In the genomic region with DNA sequence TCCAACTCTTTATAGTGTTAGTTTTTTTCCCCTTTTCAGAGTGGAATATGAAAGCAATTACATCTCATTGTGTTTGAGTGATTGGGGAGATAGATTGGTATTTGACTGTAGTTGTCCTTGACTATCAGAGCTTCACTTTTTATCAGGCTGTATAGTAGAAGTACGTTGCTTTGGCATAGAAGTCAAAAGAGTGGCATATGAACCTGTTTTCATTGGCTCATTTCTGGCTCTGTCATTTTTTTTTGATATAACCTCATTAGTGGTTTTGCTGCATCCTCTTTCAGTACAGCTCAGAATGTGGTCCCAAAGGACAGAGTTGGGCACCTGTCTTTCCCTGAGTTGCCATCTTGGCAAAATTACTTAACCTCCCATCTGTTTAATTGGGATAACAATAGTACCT, we compare ENCODE assay signal across 1 cellular context.
TF ChIP-seq lines count a peak whose summit lies in the region.

No MANE protein-coding gene starts in this region.

TF ChIP-seq in GM12878, 131 proteins besides CTCF, POLR2A, EP300 and RAD21 (continued from another document):
- TF ChIP-seq ZNF687 (IDR thresholded peaks at IDR 0.05) (peak; percentile 64), NKRF (conservative IDR thresholded peaks at IDR 0.05) (0 out of 2 replicates have a peak, but pooled peaks have one; percentile 42), ATF7 (IDR thresholded peaks at IDR 0.05; ENCODE audit: low read depth) (peak; percentile 57), MEF2B (IDR thresholded peaks at IDR 0.05; ENCODE audit: partially characterized antibody, poor library complexity, severe bottlenecking) (peak; percentile 92), TCF3 (IDR thresholded peaks at IDR 0.05; ENCODE audit: borderline replicate concordance, insufficient read depth, low read depth, low read length) (no peak), ELK1 (IDR thresholded peaks at IDR 0.05; ENCODE audit: low read depth, low read length) (no peak), IRF3 (IDR thresholded peaks at IDR 0.05) (no peak), HDGF (IDR thresholded peaks at IDR 0.05) (0 out of 2 replicates have a peak, but pooled peaks have one; percentile 18), MLLT1 (IDR thresholded peaks at IDR 0.05) (peak; percentile 51; the same call in 1 of the 2 replicates), SIX5 (IDR thresholded peaks at IDR 0.05; ENCODE audit: low read depth, low read length, severe bottlenecking) (no peak), RAD51 (IDR thresholded peaks at IDR 0.05) (peak; percentile 39; the same call in 1 of the 2 replicates), WRNIP1 (IDR thresholded peaks at IDR 0.05; ENCODE audit: borderline replicate concordance, low read depth, low read length) (no peak), POLR2AphosphoS5 (IDR thresholded peaks at IDR 0.05; ENCODE audit: low read length) (0 out of 2 replicates have a peak, but pooled peaks have one; percentile 31), PML (IDR thresholded peaks at IDR 0.05; ENCODE audit: low read length) (peak; percentile 52; the same call in 1 of the 2 replicates), CBFB (IDR thresholded peaks at IDR 0.05; ENCODE audit: low read depth) (peak; percentile 53; the same call in 1 of the 2 replicates), LARP7 (IDR thresholded peaks at IDR 0.05) (no peak), EED (IDR thresholded peaks at IDR 0.05; ENCODE audit: low read depth) (peak; percentile 57; the same call in 1 of the 2 replicates), ETV6 (conservative IDR thresholded peaks at IDR 0.05 in 1 of 2, IDR thresholded peaks at IDR 0.05 in 1 of 2; ENCODE audit: borderline replicate concordance in 1 of 2, low read depth in 1 of 2) (0 out of 4 replicates have a peak, but pooled peaks of 1 of the 2 experiments have one; percentile 24), NBN (IDR thresholded peaks at IDR 0.05) (peak; percentile 57; the same call in 1 of the 2 replicates), SMARCA5 (IDR thresholded peaks at IDR 0.05) (0 out of 2 replicates have a peak, but pooled peaks have one; percentile 69), BRCA1 (IDR thresholded peaks at IDR 0.05; ENCODE audit: low read depth, low read length) (no peak), JUND (IDR thresholded peaks at IDR 0.05; ENCODE audit: low read depth, low read length) (0 out of 2 replicates have a peak, but pooled peaks have one; percentile 17), NR2F1 (conservative IDR thresholded peaks at IDR 0.05) (peak; percentile 62), RB1 (IDR thresholded peaks at IDR 0.05; ENCODE audit: borderline replicate concordance) (0 out of 2 replicates have a peak, but pooled peaks have one; percentile 38), POLR2AphosphoS2 (IDR thresholded peaks at IDR 0.05; ENCODE audit: low read depth, low read length) (no peak), ZNF217 (IDR thresholded peaks at IDR 0.05) (peak; percentile 80), SIN3A (IDR thresholded peaks at IDR 0.05; ENCODE audit: low read depth, low read length) (no peak)
- TF ChIP-seq, protein P1, sequence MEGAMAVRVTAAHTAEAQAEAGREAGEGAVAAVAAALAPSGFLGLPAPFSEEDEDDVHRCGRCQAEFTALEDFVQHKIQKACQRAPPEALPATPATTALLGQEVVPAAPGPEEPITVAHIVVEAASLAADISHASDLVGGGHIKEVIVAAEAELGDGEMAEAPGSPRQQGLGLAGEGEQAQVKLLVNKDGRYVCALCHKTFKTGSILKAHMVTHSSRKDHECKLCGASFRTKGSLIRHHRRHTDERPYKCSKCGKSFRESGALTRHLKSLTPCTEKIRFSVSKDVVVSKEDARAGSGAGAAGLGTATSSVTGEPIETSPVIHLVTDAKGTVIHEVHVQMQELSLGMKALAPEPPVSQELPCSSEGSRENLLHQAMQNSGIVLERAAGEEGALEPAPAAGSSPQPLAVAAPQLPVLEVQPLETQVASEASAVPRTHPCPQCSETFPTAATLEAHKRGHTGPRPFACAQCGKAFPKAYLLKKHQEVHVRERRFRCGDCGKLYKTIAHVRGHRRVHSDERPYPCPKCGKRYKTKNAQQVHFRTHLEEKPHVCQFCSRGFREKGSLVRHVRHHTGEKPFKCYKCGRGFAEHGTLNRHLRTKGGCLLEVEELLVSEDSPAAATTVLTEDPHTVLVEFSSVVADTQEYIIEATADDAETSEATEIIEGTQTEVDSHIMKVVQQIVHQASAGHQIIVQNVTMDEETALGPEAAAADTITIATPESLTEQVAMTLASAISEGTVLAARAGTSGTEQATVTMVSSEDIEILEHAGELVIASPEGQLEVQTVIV (IDR thresholded peaks at IDR 0.05; ENCODE audit: borderline replicate concordance, partially characterized antibody) = no peak
- TF ChIP-seq, protein P2, sequence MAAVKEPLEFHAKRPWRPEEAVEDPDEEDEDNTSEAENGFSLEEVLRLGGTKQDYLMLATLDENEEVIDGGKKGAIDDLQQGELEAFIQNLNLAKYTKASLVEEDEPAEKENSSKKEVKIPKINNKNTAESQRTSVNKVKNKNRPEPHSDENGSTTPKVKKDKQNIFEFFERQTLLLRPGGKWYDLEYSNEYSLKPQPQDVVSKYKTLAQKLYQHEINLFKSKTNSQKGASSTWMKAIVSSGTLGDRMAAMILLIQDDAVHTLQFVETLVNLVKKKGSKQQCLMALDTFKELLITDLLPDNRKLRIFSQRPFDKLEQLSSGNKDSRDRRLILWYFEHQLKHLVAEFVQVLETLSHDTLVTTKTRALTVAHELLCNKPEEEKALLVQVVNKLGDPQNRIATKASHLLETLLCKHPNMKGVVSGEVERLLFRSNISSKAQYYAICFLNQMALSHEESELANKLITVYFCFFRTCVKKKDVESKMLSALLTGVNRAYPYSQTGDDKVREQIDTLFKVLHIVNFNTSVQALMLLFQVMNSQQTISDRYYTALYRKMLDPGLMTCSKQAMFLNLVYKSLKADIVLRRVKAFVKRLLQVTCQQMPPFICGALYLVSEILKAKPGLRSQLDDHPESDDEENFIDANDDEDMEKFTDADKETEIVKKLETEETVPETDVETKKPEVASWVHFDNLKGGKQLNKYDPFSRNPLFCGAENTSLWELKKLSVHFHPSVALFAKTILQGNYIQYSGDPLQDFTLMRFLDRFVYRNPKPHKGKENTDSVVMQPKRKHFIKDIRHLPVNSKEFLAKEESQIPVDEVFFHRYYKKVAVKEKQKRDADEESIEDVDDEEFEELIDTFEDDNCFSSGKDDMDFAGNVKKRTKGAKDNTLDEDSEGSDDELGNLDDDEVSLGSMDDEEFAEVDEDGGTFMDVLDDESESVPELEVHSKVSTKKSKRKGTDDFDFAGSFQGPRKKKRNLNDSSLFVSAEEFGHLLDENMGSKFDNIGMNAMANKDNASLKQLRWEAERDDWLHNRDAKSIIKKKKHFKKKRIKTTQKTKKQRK (IDR thresholded peaks at IDR 0.05; ENCODE audit: low read depth, low read length) = no peak
